Comparison of ENCODE assay signal across 15 cellular contexts in the genomic region with DNA sequence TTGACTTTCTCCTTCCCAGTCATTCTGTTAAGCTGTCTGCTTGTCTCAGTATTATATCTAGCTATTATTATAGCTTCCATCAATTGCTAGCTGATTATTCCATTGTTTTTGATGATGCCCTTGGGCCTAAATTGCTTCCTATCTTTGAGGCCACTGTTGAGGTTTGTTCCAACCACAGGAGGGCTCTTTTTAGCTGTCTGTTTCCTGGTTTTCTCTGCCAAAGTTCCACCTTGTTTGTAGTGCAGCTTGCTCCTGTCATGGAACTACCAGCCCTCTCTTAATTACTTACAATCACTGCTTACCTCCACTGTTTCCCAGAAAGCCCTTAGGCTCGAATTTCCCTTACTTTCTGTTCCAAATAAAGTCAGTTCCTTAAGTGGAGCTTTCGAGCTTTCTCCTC.
DNase-seq lines count a peak whose midpoint lies in the region; ATAC-seq, FAIRE-seq and TF ChIP-seq lines count a peak whose summit lies in the region.
"Had no signal": no experiment of that assay in that cellular context is flagged by ENCODE, and none has a peak within 500 bp of the region (broad histone marks: within the 10 kb centered on the region; RNA-seq: fewer than 3 reads in every experiment).

No MANE protein-coding gene starts in this region.

- no peak overlapping the region for H2AFZ ChIP-seq in HepG2 (ENCODE audit: low read length)
- no peak overlapping the region for H2AFZ ChIP-seq in neuronal stem cell (ENCODE audit: low read length)

- in situ Hi-C loops in HepG2 (cut with HindIII; ENCODE audit: extremely low pct_ligation_motif_present, low pct_unique_long_range_greater_than_20kb): no loop called here

- peaks cover 2% of the 10 kb centered on the region for H3K27me3 Mint-ChIP-seq in activated T-cell treated with anti-CD3 and anti-CD28 coated beads, Interleukin-2, amount 50 U/mL, for 24 hours
- H3K27me3 Mint-ChIP-seq: activated CD4-positive, alpha-beta T cell treated with anti-CD3 and anti-CD28 coated beads, Interleukin-2, amount 10 ng/mL, durations not matched to agents 24 days and 14 days had no signal

- H3K23ac ChIP-seq in neuronal stem cell (ENCODE audit: low read depth, low read length, poor library complexity): no peak overlapping the region

- no peak for TF ChIP-seq POLR2A in body of pancreas (IDR thresholded peaks at IDR 0.05)
- no peak for TF ChIP-seq POLR2A in HepG2 (IDR thresholded peaks at IDR 0.05; ENCODE audit: insufficient read depth in 1 of 2, low read depth in 2 of 2, low read length in 2 of 2)

- H2BK12ac ChIP-seq in neuronal stem cell (ENCODE audit: low read length): no peak overlapping the region

- H3K4ac ChIP-seq in neuronal stem cell (ENCODE audit: low read length): no peak overlapping the region

- H3K14ac ChIP-seq in neuronal stem cell (ENCODE audit: low read length): no peak overlapping the region

- peaks cover 2% of the 10 kb centered on the region for H3K9me3 Mint-ChIP-seq in activated T-cell treated with anti-CD3 and anti-CD28 coated beads, Interleukin-2, amount 50 U/mL, for 24 hours
- H3K9me3 Mint-ChIP-seq: activated CD4-positive, alpha-beta T cell treated with anti-CD3 and anti-CD28 coated beads, Interleukin-2, amount 10 ng/mL, durations not matched to agents 24 days and 14 days; mesothelial cell of epicardium had no signal

- H4K20me1 ChIP-seq in HepG2 (ENCODE audit: insufficient read depth, low read length): no peaks in the 10 kb centered on the region

- FAIRE-seq in HepG2 (lab: Jason Lieb, UNC): no peak
- FAIRE-seq: colon had no signal

- no peak overlapping the region for H3K18ac ChIP-seq in neuronal stem cell (ENCODE audit: low read length)

- H3K9ac ChIP-seq in HepG2 (ENCODE audit: insufficient read depth, low read depth, low read length): no peak overlapping the region
- H3K9ac ChIP-seq in neuronal stem cell (ENCODE audit: low read depth, low read length, poor library complexity): no peak overlapping the region

- no peak overlapping the region for H3K27ac Mint-ChIP-seq in activated T-cell treated with anti-CD3 and anti-CD28 coated beads, Interleukin-2, amount 50 U/mL, for 24 hours
- H3K27ac Mint-ChIP-seq: activated CD4-positive, alpha-beta T cell treated with anti-CD3 and anti-CD28 coated beads, Interleukin-2, amount 10 ng/mL, durations not matched to agents 24 days and 14 days; mesothelial cell of epicardium had no signal

- POLR2A ChIA-PET in HepG2 (lab: Yijun Ruan, JAX): interaction anchor here (1.0 to 1.5 kb wide), 2 partner anchors 202 to 311 kb away, joined by 3 to 4 read pairs; no protein-coding TSS in a partner anchor

- no peak overlapping the region for H4K91ac ChIP-seq in neuronal stem cell (ENCODE audit: low read depth, low read length, poor library complexity)

- CTCF ChIA-PET in HepG2 (lab: Yijun Ruan, JAX; ENCODE audit: low intra/inter-chr PET ratio, low total read pairs): interaction anchor here (1.5 kb wide), 2 partner anchors 377 to 378 kb away, joined by 4 read pairs; no protein-coding TSS in a partner anchor

- H3K4me3 ChIP-seq in AG09309 (ENCODE audit: control insufficient read depth, low read depth, low read length) (no peak overlapping the region), body of pancreas (no peak overlapping the region), HepG2 (replicated peaks in 1 of 3; ENCODE audit: insufficient read depth in 1 of 3, low read depth in 2 of 3, low read length in 3 of 3) (no peak overlapping the region), neuronal stem cell (ENCODE audit: low read length in 2 of 2) (no peak overlapping the region)
- H3K4me3 ChIP-seq: sigmoid colon, SK-N-MC had no signal

- BruUV-seq in HepG2 (replicated peaks; lab: Mats Ljungman, UMichigan): no TSS peak

- H3K36me3 ChIP-seq in body of pancreas (replicated peaks in 1 of 2; ENCODE audit: insufficient read depth in 1 of 2, low read depth in 2 of 2) (no peaks in the 10 kb centered on the region), HepG2 (replicated peaks in 1 of 2; ENCODE audit: control insufficient read depth in 1 of 2, insufficient read depth in 2 of 2, low read length in 2 of 2) (no peaks in the 10 kb centered on the region), neuronal stem cell (replicated peaks in 1 of 2; ENCODE audit: control insufficient read depth in 2 of 2, insufficient read depth in 2 of 2, low read length in 2 of 2) (no peaks in the 10 kb centered on the region)
- H3K36me3 ChIP-seq: sigmoid colon had no signal

- H4K8ac ChIP-seq in neuronal stem cell (ENCODE audit: low read depth, low read length): no peak overlapping the region

- no peak overlapping the region for H3K4me3 Mint-ChIP-seq in activated T-cell treated with anti-CD3 and anti-CD28 coated beads, Interleukin-2, amount 50 U/mL, for 24 hours
- H3K4me3 Mint-ChIP-seq: activated CD4-positive, alpha-beta T cell treated with anti-CD3 and anti-CD28 coated beads, Interleukin-2, amount 10 ng/mL, durations not matched to agents 24 days and 14 days; mesothelial cell of epicardium had no signal

- H3K4me2 ChIP-seq in HepG2 (ENCODE audit: low read depth, low read length) (no peak overlapping the region), neuronal stem cell (ENCODE audit: insufficient read depth, low read length, poor library complexity, severe bottlenecking) (no peak overlapping the region)

- TF ChIP-seq RAD21 in HepG2 (CRISPR knock-in tag; IDR thresholded peaks at IDR 0.05): no peak; the same call in 1 of the 2 replicates

- peak overlapping the region in 2 of 4 donors; percentile 54 for H3K27ac ChIP-seq in body of pancreas
- no peak overlapping the region for H3K27ac ChIP-seq in HepG2 (ENCODE audit: extremely low read length, insufficient read depth, low read length)
- no peak overlapping the region for H3K27ac ChIP-seq in neuronal stem cell (replicated peaks; ENCODE audit: low read length)
- H3K27ac ChIP-seq: sigmoid colon, SK-N-MC had no signal

- no peak overlapping the region for H2BK15ac ChIP-seq in neuronal stem cell (ENCODE audit: low read length)

- intact Hi-C loops in body of pancreas (cut with DNase I): no loop called here
- intact Hi-C loops in HepG2 (cut with micrococcal nuclease; ENCODE audit: unreplicated experiment): loop anchor here (5.0 kb wide), 1 partner anchor 255 kb away; no protein-coding TSS in a partner anchor

- ATAC-seq in body of pancreas (peak; percentile 56), HepG2 (peak; percentile 77)

- H3K4me1 ChIP-seq in body of pancreas: peaks cover 38% of the 10 kb centered on the region
- H3K4me1 ChIP-seq in HepG2 (ENCODE audit: insufficient read depth, low read length): peaks cover 48% of the 10 kb centered on the region
- peaks cover 0 to 12% of the 10 kb centered on the region in 2 donors for H3K4me1 ChIP-seq in neuronal stem cell (ENCODE audit: control insufficient read depth in 2 of 2, insufficient read depth in 1 of 2, low read depth in 1 of 2, low read length in 2 of 2)
- H3K4me1 ChIP-seq: sigmoid colon had no signal

- H3K36me3 Mint-ChIP-seq in activated T-cell treated with anti-CD3 and anti-CD28 coated beads, Interleukin-2, amount 50 U/mL, for 24 hours (ENCODE audit: low read depth): no peaks in the 10 kb centered on the region
- H3K36me3 Mint-ChIP-seq: mesothelial cell of epicardium had no signal

- no peaks in the 10 kb centered on the region for H3K79me2 ChIP-seq in HepG2 (ENCODE audit: insufficient read depth, low read length)

- DNase-seq in AG09309 (ENCODE audit: low read depth): no peak
- DNase-seq in HuH-7 (ENCODE audit: low spot score): peak; percentile 36
- DNase-seq in body of pancreas: peak in 2 of 4 donors; percentile 29 to 45
- DNase-seq in HepG2 (ENCODE audit: low spot score): peak; percentile 24
- DNase-seq in neuronal stem cell (ENCODE audit: low spot score): no peak
- DNase-seq in activated naive CD4-positive, alpha-beta T cell treated with Interleukin-2 at 50 U/mL for 16 hours: no peak
- DNase-seq in activated T-cell treated with anti-CD3 and anti-CD28 coated beads, Interleukin-2, amount 50 U/mL, for 24 hours: no peak
- no peak for DNase-seq in central memory CD4-positive, alpha-beta T cell
- DNase-seq: activated CD4-positive, alpha-beta T cell treated with anti-CD3 and anti-CD28 coated beads, Interleukin-2, amount 10 ng/mL, durations not matched to agents 24 days and 14 days; activated gamma-delta T cell; NCI-H446; sigmoid colon had no signal

- WGBS in body of pancreas, 2 donors: 50 to 62% methylated on average over 2 of the region's 2 CpGs
- WGBS in HepG2 (ENCODE audit: low lambda C conversion rate): 39% methylated on average over 2 of the region's 2 CpGs
- no CpG with 5 or more reads among the region's 2 CpGs for WGBS in neuronal stem cell (ENCODE audit: extremely low coverage in 2 of 2, insufficient read length in 2 of 2, insufficient replicate concordance in 1 of 2), 2 donors

- H3K27me3 ChIP-seq in body of pancreas (no peaks in the 10 kb centered on the region), HepG2 (ENCODE audit: control insufficient read depth in 1 of 2, insufficient read depth in 2 of 2, low read length in 2 of 2) (no peaks in the 10 kb centered on the region), neuronal stem cell (ENCODE audit: control insufficient read depth in 3 of 3, insufficient read depth in 3 of 3, low read depth in 1 of 3, low read length in 3 of 3) (no peaks in the 10 kb centered on the region)
- H3K27me3 ChIP-seq: sigmoid colon had no signal

- H2AK5ac ChIP-seq in neuronal stem cell (ENCODE audit: low read depth, low read length): no peak overlapping the region

- TF ChIP-seq EP300 in HepG2 (IDR thresholded peaks at IDR 0.05; ENCODE audit: low read depth in 2 of 2, low read length in 2 of 2) (no peak), HepG2 (CRISPR knock-in tag; IDR thresholded peaks at IDR 0.05; ENCODE audit: borderline replicate concordance) (no peak)

- H3K79me1 ChIP-seq in neuronal stem cell (ENCODE audit: low read depth, low read length): no peaks in the 10 kb centered on the region

- H2BK120ac ChIP-seq in neuronal stem cell (ENCODE audit: low read depth, low read length): no peak overlapping the region

- peak; percentile 19 for TF ChIP-seq CTCF in AG09309 (IDR thresholded peaks at IDR 0.05; ENCODE audit: control insufficient read depth, insufficient read depth, low read depth, low read length, missing control alignments)
- TF ChIP-seq CTCF in body of pancreas (IDR thresholded peaks at IDR 0.05): peak in 5 of 7 experiments; percentile 20 to 51 (median 45)
- TF ChIP-seq CTCF in HepG2 (CRISPR knock-in tag; IDR thresholded peaks at IDR 0.05): peak; percentile 57

- no peaks in the 10 kb centered on the region for H3K4me1 Mint-ChIP-seq in activated T-cell treated with anti-CD3 and anti-CD28 coated beads, Interleukin-2, amount 50 U/mL, for 24 hours (ENCODE audit: low read depth)
- H3K4me1 Mint-ChIP-seq: activated CD4-positive, alpha-beta T cell treated with anti-CD3 and anti-CD28 coated beads, Interleukin-2, amount 10 ng/mL, durations not matched to agents 24 days and 14 days had no signal

- H3K9me3 ChIP-seq in body of pancreas: no peaks in the 10 kb centered on the region
- no peaks in the 10 kb centered on the region for H3K9me3 ChIP-seq in HepG2 (ENCODE audit: low read length)
- no peaks in the 10 kb centered on the region for H3K9me3 ChIP-seq in neuronal stem cell (replicated peaks in 1 of 2; ENCODE audit: control insufficient read depth in 2 of 2, insufficient read depth in 1 of 2, low read depth in 1 of 2, low read length in 2 of 2)
- H3K9me3 ChIP-seq: sigmoid colon had no signal

- no peak overlapping the region for H2BK5ac ChIP-seq in neuronal stem cell (ENCODE audit: low read length)

TF ChIP-seq in HepG2, 621 proteins besides CTCF, POLR2A, EP300 and RAD21 (continues in another document):
- TF ChIP-seq FLYWCH1 (CRISPR knock-in tag; IDR thresholded peaks at IDR 0.05): no peak

Comparison
In these comparisons a context has a peak if more than half of its experiments do, and no peak if none do; other contexts are left out.
1. DNase-seq: peak in HuH-7 (single experiment) and HepG2 (single experiment); none in AG09309 (single experiment), neuronal stem cell (single experiment), activated naive CD4-positive, alpha-beta T cell treated with Interleukin-2 at 50 U/mL for 16 hours (single experiment), activated T-cell treated with anti-CD3 and anti-CD28 coated beads, Interleukin-2, amount 50 U/mL, for 24 hours (single experiment) and central memory CD4-positive, alpha-beta T cell (single experiment).
2. Peak in every context shown above with its lines, with median percentiles within 50 percentile points of each other: CTCF ChIP-seq.